In genomic region chr7:150903627-150904026, GRCh38 we compare ENCODE assay signal across 1 cellular context.
TF ChIP-seq lines count a peak whose summit lies in the region.

No MANE protein-coding gene starts in this region.

TF ChIP-seq in HepG2, 621 proteins besides CTCF, POLR2A, EP300 and RAD21 (continued from another document):
- TF ChIP-seq BCLAF1 (IDR thresholded peaks at IDR 0.05) (no peak), DPF2 (CRISPR knock-in tag; IDR thresholded peaks at IDR 0.05; ENCODE audit: borderline replicate concordance, low read depth) (no peak), ATAD3A (CRISPR knock-in tag; IDR thresholded peaks at IDR 0.05) (no peak), PATZ1 (CRISPR knock-in tag; IDR thresholded peaks at IDR 0.05) (no peak)
